In the genomic region with DNA sequence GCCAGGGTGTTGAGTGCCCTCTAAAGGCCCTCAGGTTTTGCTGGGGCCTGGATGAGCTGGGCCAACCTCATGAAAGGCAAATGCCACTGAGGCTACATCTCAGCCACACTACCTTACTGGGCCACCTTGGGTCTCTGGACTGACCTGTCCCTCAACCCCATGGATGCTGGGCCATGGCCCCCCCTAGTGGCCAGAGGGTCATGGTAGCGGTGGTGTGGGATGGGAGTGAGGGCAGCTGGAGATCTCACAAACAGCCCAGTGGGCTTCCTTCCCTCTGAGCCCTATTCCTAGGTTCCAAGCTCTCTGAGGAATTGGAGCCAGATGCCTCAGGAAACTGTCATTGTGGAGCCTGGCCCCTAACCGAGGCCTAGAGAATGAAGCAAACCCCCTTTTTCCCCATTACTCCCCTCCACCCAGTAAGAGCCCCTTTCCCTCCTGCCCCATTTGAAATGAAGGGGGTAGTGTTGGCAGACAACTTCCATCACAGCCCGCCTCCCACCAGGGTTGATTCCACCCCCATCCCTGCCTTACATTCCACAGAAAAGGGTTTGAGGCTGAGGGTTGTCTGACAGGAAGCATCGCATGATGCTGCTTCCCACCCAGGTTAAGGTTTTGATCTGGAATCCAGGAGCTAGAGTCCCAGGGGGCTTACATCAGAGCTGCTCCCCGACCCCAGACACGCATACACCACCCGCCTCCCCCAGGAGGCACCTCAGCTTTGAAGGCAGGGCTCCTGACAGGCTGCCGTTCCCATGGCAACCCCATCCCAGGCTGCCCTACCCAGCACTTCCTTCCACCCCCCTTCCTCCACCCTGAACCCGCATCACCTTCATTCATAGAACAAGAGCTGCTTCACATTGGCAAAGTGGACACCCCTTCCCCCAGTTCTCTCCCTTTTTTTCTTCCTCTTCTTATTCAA, we compare ENCODE assay signal across 8 cellular contexts.
DNase-seq lines count a peak whose midpoint lies in the region; ATAC-seq and TF ChIP-seq lines count a peak whose summit lies in the region.

No MANE protein-coding gene starts in this region.

- H3K9me3 Mint-ChIP-seq in activated naive CD4-positive, alpha-beta T cell treated with anti-CD3 and anti-CD28 coated beads, Interleukin-2, amount 50 U/mL, for 72 hours, result no peaks in the 10 kb centered on the region

- H3K27ac Mint-ChIP-seq in activated naive CD4-positive, alpha-beta T cell treated with anti-CD3 and anti-CD28 coated beads, Interleukin-2, amount 50 U/mL, for 72 hours, result no peak overlapping the region

- TF ChIP-seq CTCF in GM20000 (IDR thresholded peaks at IDR 0.05; ENCODE audit: extremely low read depth, missing control alignments), result peak; percentile 84

- ATAC-seq in activated naive CD4-positive, alpha-beta T cell treated with anti-CD3 and anti-CD28 coated beads, Interleukin-2, amount 50 U/mL, for 72 hours, result peak; percentile 79 to 86
- no peak for ATAC-seq in GM18907 (IDR thresholded peaks at IDR 0.05; ENCODE audit: unreplicated experiment)

- H3K36me3 Mint-ChIP-seq in activated naive CD4-positive, alpha-beta T cell treated with anti-CD3 and anti-CD28 coated beads, Interleukin-2, amount 50 U/mL, for 72 hours, result no peaks in the 10 kb centered on the region

- DNase-seq in Ammon's horn (ENCODE audit: low spot score) (peak; percentile 51), GM20000 (ENCODE audit: low spot score) (peak; percentile 70), RPMI7951 (ENCODE audit: low read depth) (peak; percentile 24), hepatic stellate cell (ENCODE audit: low spot score) (peak; percentile 68), T1000 (lab: John Stamatoyannopoulos, UW) (no peak)
- DNase-seq in activated naive CD4-positive, alpha-beta T cell treated with anti-CD3 and anti-CD28 coated beads, Interleukin-2, amount 50 U/mL, for 72 hours (ENCODE audit: low spot score in 2 of 2), result peak; percentile 60 to 70
- DNase-seq in stimulated activated CD4-positive, alpha-beta T cell treated with anti-CD3 and anti-CD28 coated beads, Interleukin-15, amount 100 ng/mL, for 24 hours, result peak; percentile 67
